13 cellular contexts compared by ENCODE assay signal in the genomic region with DNA sequence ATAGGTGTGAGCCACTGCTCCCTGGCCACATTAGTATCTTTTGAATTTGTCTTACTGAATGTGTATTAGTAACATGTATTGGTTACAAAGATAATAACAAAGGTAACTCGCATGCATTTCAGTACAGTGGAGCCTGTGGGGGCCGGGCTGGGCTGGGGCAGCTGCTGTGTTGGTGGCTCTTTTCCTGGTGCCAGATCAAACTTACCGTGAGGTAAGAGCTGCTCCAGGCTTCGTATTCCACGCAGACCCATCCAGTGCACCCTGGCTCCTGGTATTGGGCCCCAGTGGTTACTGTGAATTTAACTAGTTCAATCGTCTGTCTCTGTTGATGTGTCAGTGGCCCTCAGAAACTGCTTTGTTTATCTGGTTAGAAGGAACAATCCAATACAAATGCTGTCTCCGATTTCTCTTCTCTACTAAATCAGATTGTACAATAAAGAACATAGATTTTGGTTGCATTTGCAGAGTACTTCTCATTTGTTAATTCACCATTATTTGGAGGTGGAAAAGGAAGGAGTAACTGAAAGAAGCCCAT. TPM values are rescaled to one million over a fixed set of nuclear protein-coding genes. Genes with fewer than 3 reads are reported as not detected.
DNase-seq lines count a peak whose midpoint lies in the region; ATAC-seq and TF ChIP-seq lines count a peak whose summit lies in the region.
"Had no signal": no experiment of that assay in that cellular context is flagged by ENCODE, and none has a peak within 500 bp of the region (broad histone marks: within the 10 kb centered on the region; RNA-seq: fewer than 3 reads in every experiment).

No MANE protein-coding gene starts in this region.

- H3K9me3 Mint-ChIP-seq in activated naive CD4-positive, alpha-beta T cell treated with anti-CD3 and anti-CD28 coated beads, Interleukin-2, amount 50 U/mL, for 72 hours = no peaks in the 10 kb centered on the region
- H3K9me3 Mint-ChIP-seq in mesothelial cell of epicardium = peaks cover 5% of the 10 kb centered on the region

- intact Hi-C loops in Right ventricle myocardium inferior (cut with DNase I) = loop anchor here (5.0 kb wide), 1 partner anchor 37 kb away; no protein-coding TSS in a partner anchor
- intact Hi-C loops in thyroid gland (cut with DNase I) = no loop called here

- H3K36me3 Mint-ChIP-seq in activated naive CD4-positive, alpha-beta T cell treated with anti-CD3 and anti-CD28 coated beads, Interleukin-2, amount 50 U/mL, for 72 hours = peaks cover 10 to 14% of the 10 kb centered on the region in 2 donors
- H3K36me3 Mint-ChIP-seq in mesothelial cell of epicardium = peaks cover 10% of the 10 kb centered on the region

- H3K27me3 ChIP-seq in right atrium auricular region = no peaks in the 10 kb centered on the region
- no peaks in the 10 kb centered on the region for H3K27me3 ChIP-seq in upper lobe of left lung
- H3K27me3 ChIP-seq in thyroid gland = no peaks in the 10 kb centered on the region
- H3K27me3 ChIP-seq: upper lobe of right lung had no signal

- H3K27ac ChIP-seq in right atrium auricular region = peak overlapping the region; percentile 74 to 86
- peak overlapping the region; percentile 1 to 59 (median 32) for H3K27ac ChIP-seq in upper lobe of left lung
- peak overlapping the region in 1 of 3 donors; percentile 18 for H3K27ac ChIP-seq in thyroid gland
- H3K27ac ChIP-seq: lower lobe of right lung had no signal

- H3K4me3 ChIP-seq in right atrium auricular region (no peak overlapping the region), upper lobe of left lung (no peak overlapping the region), thyroid gland (replicated peaks in 1 of 3) (no peak overlapping the region)
- H3K4me3 ChIP-seq: lower lobe of right lung, upper lobe of right lung had no signal

- peak overlapping the region; percentile 73 to 95 for H3K27ac Mint-ChIP-seq in activated naive CD4-positive, alpha-beta T cell treated with anti-CD3 and anti-CD28 coated beads, Interleukin-2, amount 50 U/mL, for 72 hours
- peak overlapping the region; percentile 68 for H3K27ac Mint-ChIP-seq in mesothelial cell of epicardium

- 46 to 68% methylated on average over 7 of the region's 7 CpGs for WGBS in upper lobe of left lung, 2 donors
- 56 to 58% methylated on average over 7 of the region's 7 CpGs for WGBS in thyroid gland, 2 donors

- DNase-seq in right atrium auricular region (ENCODE audit: low spot score) (no peak), Right ventricle myocardium inferior (ENCODE audit: missing footprints) (no peak), mesothelial cell of epicardium (ENCODE audit: low spot score in 2 of 2, unreplicated experiment in 2 of 2) (no peak), upper lobe of left lung (no peak), pons (ENCODE audit: low spot score) (no peak), thyroid gland (no peak), NCI-H2196 treated with DMSO at 0.1 percent for 48 hours (lab: John Stamatoyannopoulos, UW; ENCODE audit: unreplicated experiment) (no peak)
- DNase-seq in activated naive CD4-positive, alpha-beta T cell treated with anti-CD3 and anti-CD28 coated beads, Interleukin-2, amount 50 U/mL, for 72 hours (ENCODE audit: low spot score in 2 of 2) = no peak
- DNase-seq: activated effector memory CD4-positive, alpha-beta T cell treated with Interleukin-2 at 50 U/mL for 16 hours; lower lobe of right lung; NCI-H187 treated with DMSO at 0.1 percent for 48 hours; SK-N-SH; upper lobe of right lung had no signal

- H3K27me3 Mint-ChIP-seq in mesothelial cell of epicardium (ENCODE audit: low read depth) = no peaks in the 10 kb centered on the region

- no peak for TF ChIP-seq EP300 in upper lobe of left lung (IDR thresholded peaks at IDR 0.05)

- peaks cover 65% of the 10 kb centered on the region for H3K4me1 Mint-ChIP-seq in mesothelial cell of epicardium

- H3K4me1 ChIP-seq in right atrium auricular region (peaks cover 0 to 93% of the 10 kb centered on the region in 2 donors), upper lobe of left lung (peaks cover 65 to 82% (median 66%) of the 10 kb centered on the region in 4 donors), thyroid gland (peaks cover 45 to 58% of the 10 kb centered on the region in 2 donors)

- no peak overlapping the region for H3K4me3 Mint-ChIP-seq in mesothelial cell of epicardium

- H3K9me3 ChIP-seq in right atrium auricular region = no peaks in the 10 kb centered on the region
- no peaks in the 10 kb centered on the region for H3K9me3 ChIP-seq in upper lobe of left lung
- no peaks in the 10 kb centered on the region for H3K9me3 ChIP-seq in thyroid gland
- H3K9me3 ChIP-seq: lower lobe of right lung, SK-N-SH, upper lobe of right lung had no signal

- TF ChIP-seq POLR2A in upper lobe of left lung (IDR thresholded peaks at IDR 0.05) (no peak), thyroid gland (IDR thresholded peaks at IDR 0.05) (no peak)

- ATAC-seq in Right ventricle myocardium inferior (no peak), upper lobe of left lung (ENCODE audit: low FRiP score in 2 of 2) (no peak)
- ATAC-seq in activated naive CD4-positive, alpha-beta T cell treated with anti-CD3 and anti-CD28 coated beads, Interleukin-2, amount 50 U/mL, for 72 hours = no peak
- ATAC-seq: lower lobe of right lung, upper lobe of right lung had no signal

- no peaks in the 10 kb centered on the region for H3K36me3 ChIP-seq in right atrium auricular region
- H3K36me3 ChIP-seq in upper lobe of left lung = no peaks in the 10 kb centered on the region
- H3K36me3 ChIP-seq in thyroid gland = no peaks in the 10 kb centered on the region
- H3K36me3 ChIP-seq: lower lobe of right lung, upper lobe of right lung had no signal

- TF ChIP-seq CTCF in right atrium auricular region (IDR thresholded peaks at IDR 0.05) = no peak
- TF ChIP-seq CTCF in mesothelial cell of epicardium (IDR thresholded peaks at IDR 0.05; ENCODE audit: unreplicated experiment) = no peak
- no peak for TF ChIP-seq CTCF in upper lobe of left lung (IDR thresholded peaks at IDR 0.05)
- no peak for TF ChIP-seq CTCF in thyroid gland (IDR thresholded peaks at IDR 0.05)

RNA-seq across cellular contexts. Expression of a gene that starts 15.6 kb away (rescaled TPM):
- total RNA-seq in right atrium auricular region (100 to 1,000 TPM in 1 of 2 donors, 10 to 100 TPM in 1; 76.7 to 120 TPM), Right ventricle myocardium inferior (142 TPM), mesothelial cell of epicardium (495 to 505 TPM (median 497 TPM) in 3 replicates), upper lobe of left lung (100 to 1,000 TPM; 114 to 348 (median 186) TPM), thyroid gland (100 to 1,000 TPM in 3 of 4 donors, 10 to 100 TPM in 1; 81.7 to 159 (median 117) TPM)
- total RNA-seq in activated naive CD4-positive, alpha-beta T cell treated with anti-CD3 and anti-CD28 coated beads, Interleukin-2, amount 50 U/mL, for 72 hours = 100 to 1,000 TPM; 138 to 160 TPM
